19 cellular contexts compared by ENCODE assay signal in the genomic region with DNA sequence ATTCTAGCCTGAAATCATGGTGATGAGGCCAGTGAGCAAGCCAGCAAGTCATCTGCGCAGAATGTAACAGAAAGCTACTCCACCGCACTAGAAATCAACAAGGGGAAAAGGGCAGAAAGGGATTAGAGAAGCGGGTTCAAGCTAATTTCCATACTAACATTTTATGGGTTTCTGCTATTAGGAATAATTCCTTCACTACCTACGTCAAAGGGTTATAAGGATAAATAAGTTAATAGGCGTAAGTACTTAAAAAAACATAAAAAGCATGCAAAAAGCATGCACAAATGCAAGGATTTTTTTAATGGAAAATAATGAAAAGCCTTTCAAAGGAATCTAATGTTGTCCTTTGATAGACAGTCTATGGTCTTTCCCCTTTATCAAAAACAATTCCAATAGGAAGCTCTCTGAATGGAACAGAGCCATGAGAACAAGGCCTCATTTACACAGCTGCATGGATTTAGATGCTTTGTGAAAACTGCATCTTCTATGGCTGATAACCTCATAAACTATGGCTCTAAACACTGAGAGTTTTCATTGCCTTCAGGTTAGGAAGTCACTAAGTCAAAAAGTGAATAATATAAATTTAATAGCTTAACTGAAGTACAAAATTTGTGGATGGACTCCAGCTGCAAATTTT. TPM values are rescaled to one million over a fixed set of nuclear protein-coding genes. Genes with fewer than 3 reads are reported as not detected.
DNase-seq lines count a peak whose midpoint lies in the region; ATAC-seq and TF ChIP-seq lines count a peak whose summit lies in the region.
"Had no signal": no experiment of that assay in that cellular context is flagged by ENCODE, and none has a peak within 500 bp of the region (broad histone marks: within the 10 kb centered on the region; RNA-seq: fewer than 3 reads in every experiment).

No MANE protein-coding gene starts in this region.

- peaks cover 86% of the 10 kb centered on the region for H3K36me3 ChIP-seq in endodermal cell (ENCODE audit: control insufficient read depth, insufficient read depth, low read length)

- H3K27ac ChIP-seq in endodermal cell (ENCODE audit: low read depth, low read length), result no peak overlapping the region
- H3K27ac ChIP-seq: BLaER1 treated with 17β-estradiol and CSF1 and Interleukin-3, amounts not matched to agents 10 nM and 100 nM; HL-60 had no signal

- no peak for TF ChIP-seq CTCF in endodermal cell (conservative IDR thresholded peaks at IDR 0.05)
- no peak for TF ChIP-seq CTCF in neural crest cell (conservative IDR thresholded peaks at IDR 0.05)
- TF ChIP-seq CTCF in progenitor cell of endocrine pancreas (IDR thresholded peaks at IDR 0.05; ENCODE audit: unreplicated experiment), result no peak

- no peaks in the 10 kb centered on the region for H3K27me3 ChIP-seq in endodermal cell (ENCODE audit: control insufficient read depth, insufficient read depth, low read length, poor library complexity, severe bottlenecking)
- H3K27me3 ChIP-seq: BLaER1 treated with 17β-estradiol and CSF1 and Interleukin-3, amounts not matched to agents 10 nM and 100 nM had no signal

- 95 to 100% methylated on average over 2 to 4 of the region's 5 CpGs for WGBS in endodermal cell (ENCODE audit: insufficient coverage in 1 of 2, insufficient read length in 1 of 2), 2 experiments

- H3K4me3 Mint-ChIP-seq in T-helper 17 cell, result peak overlapping the region; percentile 19
- no peak overlapping the region for H3K4me3 Mint-ChIP-seq in endodermal cell
- H3K4me3 Mint-ChIP-seq in neural crest cell, result peak overlapping the region; percentile 18
- no peak overlapping the region for H3K4me3 Mint-ChIP-seq in progenitor cell of endocrine pancreas (ENCODE audit: low read depth)
- H3K4me3 Mint-ChIP-seq: B cell, GM23338 had no signal

- H3K9me3 Mint-ChIP-seq in endodermal cell (peaks cover 9% of the 10 kb centered on the region), neural crest cell (no peaks in the 10 kb centered on the region), progenitor cell of endocrine pancreas (ENCODE audit: low read depth) (peaks cover 3% of the 10 kb centered on the region)
- H3K9me3 Mint-ChIP-seq: CD8-positive, alpha-beta memory T cell had no signal

- no peak overlapping the region for H3K9ac ChIP-seq in endodermal cell (ENCODE audit: extremely low read depth, low read length, poor library complexity, severe bottlenecking)

- DNase-seq in T-helper 17 cell, result no peak
- DNase-seq in endodermal cell, result no peak
- no peak for DNase-seq in neural crest cell (ENCODE audit: low read depth, low spot score)
- DNase-seq in progenitor cell of endocrine pancreas (ENCODE audit: low spot score, unreplicated experiment), result no peak
- no peak for DNase-seq in stimulated activated CD4-positive, alpha-beta T cell treated with anti-CD3 and anti-CD28 coated beads, Interleukin-15, amount 100 ng/mL, for 24 hours
- no peak for DNase-seq in NK-92 treated with Interleukin-12 subunit alpha and Interleukin-12 subunit beta, amount 100 ng/mL, for 24 hours (lab: John Stamatoyannopoulos, UW)
- DNase-seq: CD8-positive, alpha-beta memory T cell; COR-L47; DMS 273 treated with DMSO at 0.1 percent for 48 hours; DMS53; DND-41; EL; HCEC 1CT had no signal

- H3K36me3 Mint-ChIP-seq in T-helper 17 cell (ENCODE audit: low read depth) (peaks cover 9% of the 10 kb centered on the region), endodermal cell (ENCODE audit: low read depth) (peaks cover 83% of the 10 kb centered on the region), neural crest cell (ENCODE audit: low read depth) (peaks cover 21% of the 10 kb centered on the region), progenitor cell of endocrine pancreas (ENCODE audit: insufficient read depth) (peaks cover 28% of the 10 kb centered on the region)

- H3K27me3 Mint-ChIP-seq in T-helper 17 cell (no peaks in the 10 kb centered on the region), endodermal cell (ENCODE audit: insufficient read depth) (no peaks in the 10 kb centered on the region), neural crest cell (ENCODE audit: low read depth) (no peaks in the 10 kb centered on the region), progenitor cell of endocrine pancreas (no peaks in the 10 kb centered on the region)
- H3K27me3 Mint-ChIP-seq: B cell; CD8-positive, alpha-beta memory T cell had no signal

- H3K9me3 ChIP-seq in T-helper 17 cell (ENCODE audit: control insufficient read depth, low read length, poor library complexity, severe bottlenecking) (no peaks in the 10 kb centered on the region), endodermal cell (ENCODE audit: control insufficient read depth, low read length) (peaks cover 12% of the 10 kb centered on the region)
- H3K9me3 ChIP-seq: BLaER1 treated with 17β-estradiol and CSF1 and Interleukin-3, amounts not matched to agents 10 nM and 100 nM had no signal

- H3K27ac Mint-ChIP-seq in T-helper 17 cell (peak overlapping the region; percentile 39), endodermal cell (peak overlapping the region; percentile 32), neural crest cell (ENCODE audit: unreplicated experiment) (no peak overlapping the region), progenitor cell of endocrine pancreas (peak overlapping the region; percentile 58)
- H3K27ac Mint-ChIP-seq: B cell, GM23338 had no signal

- H3K4me1 ChIP-seq in endodermal cell (ENCODE audit: control insufficient read depth, insufficient read depth, low read length), result no peaks in the 10 kb centered on the region

- H3K4me1 Mint-ChIP-seq in T-helper 17 cell (peaks cover 36% of the 10 kb centered on the region), endodermal cell (peaks cover 38% of the 10 kb centered on the region), neural crest cell (peaks cover 15% of the 10 kb centered on the region), progenitor cell of endocrine pancreas (ENCODE audit: low read depth) (peaks cover 17% of the 10 kb centered on the region)

- no peak overlapping the region for H3K4me3 ChIP-seq in endodermal cell (ENCODE audit: low read length)
- H3K4me3 ChIP-seq: BLaER1 treated with 17β-estradiol and CSF1 and Interleukin-3, amounts not matched to agents 10 nM and 100 nM; GM12878; GM23338 had no signal

- ATAC-seq in T-helper 17 cell (no peak), GM18873 (IDR thresholded peaks at IDR 0.05; ENCODE audit: low FRiP score, unreplicated experiment) (no peak)
- ATAC-seq: GM12878, GM23338 had no signal

RNA-seq across cellular contexts. Expression of gene EMC8, which starts 5.6 kb away (rescaled TPM):
- total RNA-seq in T-helper 17 cell, result 10 to 100 TPM; 32.5 to 40.1 TPM
- total RNA-seq in endodermal cell, result 10 to 100 TPM; 60.1 to 67.6 TPM
- 39.9 TPM for polyA plus RNA-seq in endodermal cell (2013, experiment 1 of 2)
- 37.1 TPM for polyA plus RNA-seq in endodermal cell (2013, experiment 2 of 2)
- total RNA-seq in neural crest cell, result 44.1 and 48.3 TPM in 2 replicates
- 45.2 and 48.7 TPM in 2 replicates for total RNA-seq in progenitor cell of endocrine pancreas

RNA-seq across cellular contexts. Expression of gene COX4I1, which starts 5.7 kb away (rescaled TPM):
- 100 to 1,000 TPM; 526 to 533 TPM for total RNA-seq in T-helper 17 cell
- 100 to 1,000 TPM; 436 to 471 TPM for total RNA-seq in endodermal cell
- 553 TPM for polyA plus RNA-seq in endodermal cell (2013, experiment 1 of 2)
- polyA plus RNA-seq in endodermal cell (2013, experiment 2 of 2), result 508 TPM
- 426 and 434 TPM in 2 replicates for total RNA-seq in neural crest cell
- total RNA-seq in progenitor cell of endocrine pancreas, result 466 and 513 TPM in 2 replicates

RNA-seq across cellular contexts. Expression of gene C16orf74, which starts 42.9 kb away (rescaled TPM):
- total RNA-seq in T-helper 17 cell (1 to 10 TPM; 4.6 to 7.2 TPM), endodermal cell (1 to 10 TPM; 3.6 to 7.4 TPM), neural crest cell (1.2 TPM in 2 replicates), progenitor cell of endocrine pancreas (0.42 and 0.65 TPM in 2 replicates)
- 1.7 TPM for polyA plus RNA-seq in endodermal cell (2013, experiment 1 of 2)
- polyA plus RNA-seq in endodermal cell (2013, experiment 2 of 2), result 2.0 TPM

Comparison
In these comparisons a context has a peak if more than half of its experiments do, and no peak if none do; other contexts are left out.
1. H3K4me3 Mint-ChIP-seq: peak in T-helper 17 cell (single experiment) and neural crest cell (single experiment); none in endodermal cell (single experiment) and progenitor cell of endocrine pancreas (single experiment).